ENCODE assay signal across 1 cellular context in genomic region chr7:29510028-29510427, GRCh38.
TF ChIP-seq lines count a peak whose summit lies in the region.

No MANE protein-coding gene starts in this region.

TF ChIP-seq in HepG2, 621 proteins besides CTCF, POLR2A, EP300 and RAD21 (continued from another document):
- TF ChIP-seq CSRNP2 (CRISPR knock-in tag; conservative IDR thresholded peaks at IDR 0.05; ENCODE audit: low read depth): no peak
